7 cellular contexts compared by ENCODE assay signal in the genomic region with DNA sequence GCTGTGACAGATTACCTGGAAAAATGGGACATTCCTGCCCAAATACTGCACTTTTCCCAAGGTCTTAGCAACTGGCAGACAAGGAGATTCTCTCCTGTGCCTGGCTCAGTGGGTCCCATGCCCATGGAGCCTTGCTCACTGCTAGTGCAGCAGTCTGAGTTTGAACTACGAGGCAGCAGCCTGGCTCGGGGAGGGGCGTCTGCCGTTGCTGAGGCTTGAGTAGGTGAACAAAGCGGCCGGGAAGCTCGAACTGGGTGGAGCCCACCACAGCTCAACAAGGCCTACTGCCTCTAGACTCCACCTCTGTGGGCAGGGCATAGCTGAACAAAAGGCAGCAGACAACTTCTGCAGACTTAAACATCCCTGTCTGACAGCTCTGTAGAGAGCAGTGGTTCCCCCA.
A peak's percentile ranks its signal among the peaks of the same experiment; 100 is the strongest.
DNase-seq lines count a peak whose midpoint lies in the region; ATAC-seq, FAIRE-seq and TF ChIP-seq lines count a peak whose summit lies in the region.
"Not testable (repeated sequence)": the region's sequence is repeated elsewhere in the genome, so short reads cannot be mapped to it uniquely, and the experiment has no call there.

No MANE protein-coding gene starts in this region.

- H3K9me3 ChIP-seq in ES-I3 (ENCODE audit: control insufficient read depth, insufficient read depth, low read length); kidney (ENCODE audit: control insufficient read depth in 1 of 2, low read length in 2 of 2); neuronal stem cell (replicated peaks in 1 of 2; ENCODE audit: control insufficient read depth in 2 of 2, insufficient read depth in 1 of 2, low read depth in 1 of 2, low read length in 2 of 2): not testable (repeated sequence)

- H2BK5ac ChIP-seq in neuronal stem cell (ENCODE audit: low read length), result not testable (repeated sequence)

- H4K91ac ChIP-seq in neuronal stem cell (ENCODE audit: low read depth, low read length, poor library complexity), result not testable (repeated sequence)

- FAIRE-seq in kidney (lab: Jason Lieb, UNC), result not testable (repeated sequence)

- H3K79me1 ChIP-seq in neuronal stem cell (ENCODE audit: low read depth, low read length), result not testable (repeated sequence)

- not testable (repeated sequence) for H2AK5ac ChIP-seq in neuronal stem cell (ENCODE audit: low read depth, low read length)

- DNase-seq in ELF-1 (ENCODE audit: low read depth, low spot score), result peak; percentile 19
- DNase-seq in NCI-H510A (lab: John Stamatoyannopoulos, UW), result peak; percentile 2
- DNase-seq in NCI-H774 (lab: John Stamatoyannopoulos, UW), result peak; percentile 0
- peak; percentile 1 for DNase-seq in Right ventricle myocardium inferior (ENCODE audit: missing footprints)
- peak; percentile 54 for DNase-seq in kidney
- DNase-seq in neuronal stem cell (ENCODE audit: low spot score), result not testable (repeated sequence)

- H3K4me2 ChIP-seq in neuronal stem cell (ENCODE audit: insufficient read depth, low read length, poor library complexity, severe bottlenecking), result not testable (repeated sequence)

- not testable (repeated sequence) for H3K14ac ChIP-seq in neuronal stem cell (ENCODE audit: low read length)

- TF ChIP-seq CTCF in kidney (IDR thresholded peaks at IDR 0.05; ENCODE audit: borderline replicate concordance, extremely low read depth, insufficient read depth), result not testable (repeated sequence)

- H3K9ac ChIP-seq in ES-I3 (ENCODE audit: low read depth, low read length), result peak overlapping the region; percentile 28; the same call in 1 of the 2 replicates
- not testable (repeated sequence) for H3K9ac ChIP-seq in kidney (ENCODE audit: low read length in 2 of 2); neuronal stem cell (ENCODE audit: low read depth, low read length, poor library complexity)

- not testable (repeated sequence) for ATAC-seq in Right ventricle myocardium inferior

- not testable (repeated sequence) for H2BK12ac ChIP-seq in neuronal stem cell (ENCODE audit: low read length)

- H3K27ac ChIP-seq in kidney (ENCODE audit: low read depth in 2 of 2, low read length in 2 of 2); neuronal stem cell (replicated peaks; ENCODE audit: low read length): not testable (repeated sequence)

- intact Hi-C loops in Right ventricle myocardium inferior (cut with DNase I); kidney (cut with DNase I): not testable (repeated sequence)

- WGBS in neuronal stem cell (ENCODE audit: extremely low coverage in 2 of 2, insufficient read length in 2 of 2, insufficient replicate concordance in 1 of 2), 2 donors, result no CpG with 5 or more reads among the region's 7 CpGs

- H3K23ac ChIP-seq in neuronal stem cell (ENCODE audit: low read depth, low read length, poor library complexity), result not testable (repeated sequence)

- H2BK120ac ChIP-seq in neuronal stem cell (ENCODE audit: low read depth, low read length), result not testable (repeated sequence)

- H2BK15ac ChIP-seq in neuronal stem cell (ENCODE audit: low read length), result not testable (repeated sequence)

- H2AFZ ChIP-seq in neuronal stem cell (ENCODE audit: low read length), result peak overlapping the region; percentile 45

- H4K8ac ChIP-seq in neuronal stem cell (ENCODE audit: low read depth, low read length), result not testable (repeated sequence)

- not testable (repeated sequence) for H3K4me3 ChIP-seq in kidney (ENCODE audit: low read length in 2 of 2); neuronal stem cell (ENCODE audit: low read length in 2 of 2)

- not testable (repeated sequence) for H3K27me3 ChIP-seq in neuronal stem cell (ENCODE audit: control insufficient read depth in 3 of 3, insufficient read depth in 3 of 3, low read depth in 1 of 3, low read length in 3 of 3)

- H3K36me3 ChIP-seq in ES-I3 (ENCODE audit: insufficient read depth, low read length); kidney (ENCODE audit: control insufficient read depth in 1 of 2, insufficient read depth in 2 of 2, low read length in 2 of 2); neuronal stem cell (replicated peaks in 1 of 2; ENCODE audit: control insufficient read depth in 2 of 2, insufficient read depth in 2 of 2, low read length in 2 of 2): not testable (repeated sequence)

- not testable (repeated sequence) for H3K4ac ChIP-seq in neuronal stem cell (ENCODE audit: low read length)

- H3K4me1 ChIP-seq in ES-I3 (ENCODE audit: insufficient read depth, low read length); kidney (ENCODE audit: control insufficient read depth in 1 of 2, insufficient read depth in 1 of 2, low read depth in 1 of 2, low read length in 2 of 2); neuronal stem cell (ENCODE audit: control insufficient read depth in 2 of 2, insufficient read depth in 1 of 2, low read depth in 1 of 2, low read length in 2 of 2): not testable (repeated sequence)

- H3K18ac ChIP-seq in neuronal stem cell (ENCODE audit: low read length), result not testable (repeated sequence)
